Comparison of ENCODE assay signal across 17 cellular contexts in the genomic region with DNA sequence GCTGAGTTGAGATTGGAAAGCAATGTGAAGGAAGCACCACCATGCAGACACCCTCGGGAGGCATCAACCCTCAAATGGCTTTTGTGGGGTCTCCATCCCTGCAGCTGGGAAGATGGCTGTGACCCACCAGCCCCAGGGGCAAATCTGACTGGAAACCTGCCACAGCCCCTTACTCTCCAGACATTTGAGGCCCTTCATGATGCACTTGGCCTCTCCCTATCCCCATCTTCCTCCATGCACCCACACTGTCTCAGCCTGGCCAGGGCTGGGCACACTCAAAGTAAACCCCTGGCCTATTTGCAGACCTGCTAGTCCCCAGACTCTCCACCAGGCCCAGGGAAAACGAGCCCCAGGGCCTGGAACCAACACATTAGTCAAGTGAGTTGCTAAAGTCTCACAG.
DNase-seq lines count a peak whose midpoint lies in the region; ATAC-seq and TF ChIP-seq lines count a peak whose summit lies in the region.
"Had no signal": no experiment of that assay in that cellular context is flagged by ENCODE, and none has a peak within 500 bp of the region (broad histone marks: within the 10 kb centered on the region; RNA-seq: fewer than 3 reads in every experiment).

No MANE protein-coding gene starts in this region.

- H3K9me3 ChIP-seq in SJSA1 (replicated peaks) (no peaks in the 10 kb centered on the region), stomach (no peaks in the 10 kb centered on the region)

- no peak for TF ChIP-seq CTCF in stomach (IDR thresholded peaks at IDR 0.05)

- TF ChIP-seq EP300 in stomach (IDR thresholded peaks at IDR 0.05): no peak

- 17 to 65% (median 47%) methylated on average over 1 to 2 of the region's 2 CpGs for WGBS in stomach, 5 donors

- no peak for TF ChIP-seq POLR2A in stomach (IDR thresholded peaks at IDR 0.05)

- intact Hi-C loops in stomach (cut with DNase I; ENCODE audit: low total_unique reads): no loop called here

- peak in 1 of 2 experiments; percentile 26 for DNase-seq in SJSA1 (ENCODE audit: low read depth in 1 of 2, low spot score in 2 of 2)
- peak; percentile 12 for DNase-seq in activated CD8-positive, alpha-beta memory T cell treated with anti-CD3 and anti-CD28 coated beads, Interleukin-2, amount 50 U/mL, for 48 hours
- peak; percentile 39 for DNase-seq in mesenteric fat pad (ENCODE audit: low spot score)
- DNase-seq in stomach: peak; percentile 10
- no peak for DNase-seq in GF-D8 (lab: John Stamatoyannopoulos, UW)
- no peak for DNase-seq in NCI-H2081 treated with DMSO at 0.1 percent for 48 hours (lab: John Stamatoyannopoulos, UW)
- DNase-seq: ACHN, AML-193, DMS79 treated with DMSO at 0.1 percent for 48 hours, H9, Karpas-422, NCI-H1417 treated with DMSO at 0.1 percent for 48 hours, NCI-H1930, NCI-H345, NCI-H524 treated with DMSO at 0.1 percent for 48 hours had no signal

- ATAC-seq in HG02623 (IDR thresholded peaks at IDR 0.05; ENCODE audit: unreplicated experiment): no peak

- H3K27me3 ChIP-seq in SJSA1 (replicated peaks) (no peaks in the 10 kb centered on the region), stomach (peaks cover 0 to 26% (median 0%) of the 10 kb centered on the region in 3 donors)

- H3K4me1 ChIP-seq in SJSA1 (replicated peaks): peaks cover 21% of the 10 kb centered on the region
- H3K4me1 ChIP-seq in stomach: no peaks in the 10 kb centered on the region

- H3K4me3 ChIP-seq in SJSA1 (no peak overlapping the region), stomach (no peak overlapping the region)

- H3K36me3 ChIP-seq in SJSA1 (no peaks in the 10 kb centered on the region), stomach (no peaks in the 10 kb centered on the region)

- H3K27ac ChIP-seq in SJSA1: peak overlapping the region; percentile 66
- no peak overlapping the region for H3K27ac ChIP-seq in stomach
- H3K27ac ChIP-seq: C4-2B had no signal

Comparison
In these comparisons a context has a peak if more than half of its experiments do, and no peak if none do; other contexts are left out.
1. DNase-seq: peak in activated CD8-positive, alpha-beta memory T cell treated with anti-CD3 and anti-CD28 coated beads, Interleukin-2, amount 50 U/mL, for 48 hours (single experiment), mesenteric fat pad (single experiment) and stomach (single experiment); none in GF-D8 (single experiment) and NCI-H2081 treated with DMSO at 0.1 percent for 48 hours (single experiment).